ENCODE assay signal across 24 cellular contexts in the genomic region with DNA sequence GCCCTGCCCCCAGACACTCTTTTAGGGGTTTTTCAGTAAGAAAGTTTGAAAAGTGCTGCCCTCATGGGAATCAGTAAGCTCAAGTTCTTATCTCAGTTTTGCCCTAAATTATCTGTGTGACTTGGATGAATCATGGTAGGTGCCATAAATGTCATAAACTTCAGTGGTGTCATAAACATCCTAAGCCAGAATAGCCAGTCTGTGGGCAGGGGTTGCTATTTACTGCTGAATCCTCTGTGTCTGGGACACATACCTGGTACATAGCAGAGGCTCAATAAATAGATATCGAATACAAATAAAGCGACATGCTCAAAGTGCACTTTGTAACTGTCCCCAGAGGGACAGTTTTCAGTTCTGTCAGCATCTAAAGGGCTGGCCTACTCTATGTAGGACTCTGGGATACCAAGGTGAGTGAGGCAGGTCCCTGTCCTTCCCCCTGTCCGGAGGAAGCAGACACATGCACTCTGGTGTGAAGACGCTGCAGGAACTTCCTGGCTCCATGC.
"Had no signal": no experiment of that assay in that cellular context is flagged by ENCODE, and none has a peak within 500 bp of the region (broad histone marks: within the 10 kb centered on the region; RNA-seq: fewer than 3 reads in every experiment).

No MANE protein-coding gene starts in this region.

- H3K4me1 Mint-ChIP-seq: activated CD8-positive, alpha-beta memory T cell treated with anti-CD3 and anti-CD28 coated beads, Interleukin-2, amount 10 ng/mL, durations not matched to agents 7 days and 5 days; immature natural killer cell had no signal

- H3K4me1 ChIP-seq: tibial nerve, uterus had no signal

- H3K4me3 ChIP-seq: lower lobe of right lung, tibial nerve, uterus had no signal

- H3K36me3 Mint-ChIP-seq: activated CD8-positive, alpha-beta memory T cell treated with anti-CD3 and anti-CD28 coated beads, Interleukin-2, amount 10 ng/mL, durations not matched to agents 7 days and 5 days; activated naive CD8-positive, alpha-beta T cell treated with anti-CD3 and anti-CD28 coated beads, Interleukin-2, amount 10 ng/mL, durations not matched to agents 7 days and 5 days; immature natural killer cell; stimulated activated naive B cell treated with anti-CD40 and anti-IgM and Interleukin-4, amounts not matched to agents 10 μg/mL and 1 μg/mL and 100 μg/mL, for 72 hours had no signal

- H3K27ac Mint-ChIP-seq: activated CD4-positive, alpha-beta T cell treated with anti-CD3 and anti-CD28 coated beads, Interleukin-2, amount 10 ng/mL, durations not matched to agents 7 days and 5 days; activated CD8-positive, alpha-beta memory T cell treated with anti-CD3 and anti-CD28 coated beads, Interleukin-2, amount 10 ng/mL, durations not matched to agents 7 days and 5 days; activated CD8-positive, alpha-beta T cell treated with anti-CD3 and anti-CD28 coated beads for 36 hours; activated naive CD4-positive, alpha-beta T cell treated with anti-CD3 and anti-CD28 coated beads for 36 hours; activated naive CD8-positive, alpha-beta T cell treated with anti-CD3 and anti-CD28 coated beads, Interleukin-2, amount 10 ng/mL, durations not matched to agents 7 days and 5 days; immature natural killer cell; stimulated activated naive B cell treated with anti-CD40 and anti-IgM and Interleukin-4, amounts not matched to agents 10 μg/mL and 1 μg/mL and 100 μg/mL, for 72 hours had no signal

- H3K9me3 Mint-ChIP-seq: activated CD4-positive, alpha-beta T cell treated with anti-CD3 and anti-CD28 coated beads, Interleukin-2, amount 10 ng/mL, durations not matched to agents 7 days and 5 days; activated CD8-positive, alpha-beta T cell treated with anti-CD3 and anti-CD28 coated beads for 36 hours; activated naive CD8-positive, alpha-beta T cell treated with anti-CD3 and anti-CD28 coated beads, Interleukin-2, amount 10 ng/mL, durations not matched to agents 7 days and 5 days; immature natural killer cell; nephron; stimulated activated naive B cell treated with anti-CD40 and anti-IgM and Interleukin-4, amounts not matched to agents 10 μg/mL and 1 μg/mL and 100 μg/mL, for 72 hours had no signal

- H3K27me3 Mint-ChIP-seq: activated CD8-positive, alpha-beta T cell treated with anti-CD3 and anti-CD28 coated beads for 36 hours had no signal

- H3K9me3 ChIP-seq: lower lobe of right lung, tibial nerve, uterus had no signal

- H3K4me3 Mint-ChIP-seq: activated CD4-positive, alpha-beta T cell treated with anti-CD3 and anti-CD28 coated beads, Interleukin-2, amount 10 ng/mL, durations not matched to agents 7 days and 5 days; activated CD8-positive, alpha-beta memory T cell treated with anti-CD3 and anti-CD28 coated beads, Interleukin-2, amount 10 ng/mL, durations not matched to agents 7 days and 5 days; activated CD8-positive, alpha-beta T cell treated with anti-CD3 and anti-CD28 coated beads for 36 hours; activated naive CD4-positive, alpha-beta T cell treated with anti-CD3 and anti-CD28 coated beads for 36 hours; activated naive CD8-positive, alpha-beta T cell treated with anti-CD3 and anti-CD28 coated beads, Interleukin-2, amount 10 ng/mL, durations not matched to agents 7 days and 5 days; immature natural killer cell; nephron; stimulated activated naive B cell treated with anti-CD40 and anti-IgM and Interleukin-4, amounts not matched to agents 10 μg/mL and 1 μg/mL and 100 μg/mL, for 72 hours had no signal

- H3K27me3 ChIP-seq: tibial nerve, uterus had no signal

- H3K36me3 ChIP-seq: lower lobe of right lung, tibial nerve, uterus had no signal

- H3K27ac ChIP-seq: lower lobe of right lung, tibial nerve, uterus had no signal

- ATAC-seq: activated CD8-positive, alpha-beta memory T cell treated with anti-CD3 and anti-CD28 coated beads, Interleukin-2, amount 10 ng/mL, durations not matched to agents 7 days and 5 days; activated CD8-positive, alpha-beta T cell treated with anti-CD3 and anti-CD28 coated beads for 36 hours; left lobe of liver; lower lobe of right lung; right cardiac atrium; stimulated activated naive B cell treated with anti-CD40 and anti-IgM and Interleukin-4, amounts not matched to agents 10 μg/mL and 1 μg/mL and 100 μg/mL, for 72 hours had no signal

- DNase-seq: activated CD4-positive, alpha-beta T cell treated with anti-CD3 and anti-CD28 coated beads for 1 hour; activated CD4-positive, alpha-beta T cell treated with anti-CD3 and anti-CD28 coated beads, Interleukin-2, amount 10 ng/mL, durations not matched to agents 7 days and 5 days; activated CD8-positive, alpha-beta memory T cell treated with anti-CD3 and anti-CD28 coated beads, Interleukin-2, amount 10 ng/mL, durations not matched to agents 7 days and 5 days; activated CD8-positive, alpha-beta T cell treated with anti-CD3 and anti-CD28 coated beads for 36 hours; activated effector memory CD4-positive, alpha-beta T cell treated with anti-CD3 and anti-CD28 coated beads, Interleukin-2, amount 50 U/mL, for 16 hours; activated naive CD4-positive, alpha-beta T cell treated with anti-CD3 and anti-CD28 coated beads for 36 hours; activated naive CD8-positive, alpha-beta T cell treated with anti-CD3 and anti-CD28 coated beads, Interleukin-2, amount 10 ng/mL, durations not matched to agents 7 days and 5 days; activated T-cell treated with anti-CD3 and anti-CD28 coated beads for 4 hours; amniotic stem cell; caudate nucleus; foreskin fibroblast; head of caudate nucleus; hypothalamus; immature natural killer cell; lower lobe of right lung; mesendoderm; posterior cingulate gyrus; right cardiac atrium; stimulated activated naive B cell treated with anti-CD40 and anti-IgM and Interleukin-4, amounts not matched to agents 10 μg/mL and 1 μg/mL and 100 μg/mL, for 72 hours; T-helper 2 cell; uterus had no signal
